8 cellular contexts compared by ENCODE assay signal in genomic region chr1:38815903-38816627, GRCh38. TPM values are rescaled to one million over a fixed set of nuclear protein-coding genes. Genes with fewer than 3 reads are reported as not detected.
DNase-seq lines count a peak whose midpoint lies in the region; ATAC-seq, FAIRE-seq and TF ChIP-seq lines count a peak whose summit lies in the region.
"Had no signal": no experiment of that assay in that cellular context is flagged by ENCODE, and none has a peak within 500 bp of the region (broad histone marks: within the 10 kb centered on the region; RNA-seq: fewer than 3 reads in every experiment).

No MANE protein-coding gene starts in this region.

- no peak for TF ChIP-seq EP300 in H1 (IDR thresholded peaks at IDR 0.05; ENCODE audit: borderline replicate concordance in 1 of 2, low read depth in 2 of 2, low read length in 2 of 2)
- no peak for TF ChIP-seq EP300 in suprapubic skin (IDR thresholded peaks at IDR 0.05)

- no peak overlapping the region for H3K4ac ChIP-seq in H1 (replicated peaks; ENCODE audit: insufficient read length, low read depth, low read length)

- no peak overlapping the region for H3K27ac ChIP-seq in H1 (ENCODE audit: low read depth, low read length)
- no peak overlapping the region for H3K27ac ChIP-seq in suprapubic skin

- H3K23ac ChIP-seq in H1 (ENCODE audit: insufficient read length), result no peak overlapping the region

- peak overlapping the region; percentile 75; the same call in 1 of the 2 replicates for H2BK12ac ChIP-seq in H1 (ENCODE audit: low read depth, low read length)

- H3K18ac ChIP-seq in H1 (ENCODE audit: extremely low read depth, low read length), result 0 out of 2 replicates have a peak overlapping the region, but pooled peaks have one; percentile 32

- CTCF ChIA-PET in H1 (lab: Charles Lee; ENCODE audit: partially characterized antibody), result interaction anchor here (1.1 to 3.1 kb wide), 6 partner anchors 8 to 744 kb away, joined by 3 to 13 read pairs (median 4); no protein-coding TSS in a partner anchor

- H4K20me1 ChIP-seq in H1 (replicated peaks in 1 of 2; ENCODE audit: control insufficient read depth in 1 of 2, insufficient read depth in 2 of 2, low read length in 2 of 2), result no peaks in the 10 kb centered on the region

- no peak overlapping the region for H3K56ac ChIP-seq in H1 (replicated peaks; ENCODE audit: insufficient read length, low read depth, low read length)

- H3K4me3 ChIP-seq in NB4 (ENCODE audit: low read depth, low read length), result no peak overlapping the region
- no peak overlapping the region for H3K4me3 ChIP-seq in H1 (ENCODE audit: extremely low read depth in 1 of 4, insufficient read depth in 2 of 4, low read depth in 3 of 4, low read length in 4 of 4)
- no peak overlapping the region for H3K4me3 ChIP-seq in suprapubic skin

- H3K36me3 ChIP-seq in H1 (ENCODE audit: control insufficient read depth in 2 of 4, insufficient read depth in 4 of 4, low read length in 3 of 4) (no peaks in the 10 kb centered on the region), suprapubic skin (no peaks in the 10 kb centered on the region)

- H4K8ac ChIP-seq in H1 (ENCODE audit: extremely low read depth, insufficient read depth, low read length), result no peak overlapping the region

- no peak for FAIRE-seq in H1 (lab: Jason Lieb, UNC)
- FAIRE-seq: endometrium had no signal

- POLR2A ChIA-PET in H1 (lab: Charles Lee; ENCODE audit: partially characterized antibody), result interaction anchor here (1.0 kb wide), 1 partner anchor 14 kb away, joined by 4 read pairs; no protein-coding TSS in a partner anchor

- H3K9me3 ChIP-seq in H1 (ENCODE audit: insufficient read depth in 2 of 2, low read depth in 1 of 2, low read length in 1 of 2) (peaks cover 0 to 4% of the 10 kb centered on the region in 2 experiments; a peak in 2 of 4 replicates), suprapubic skin (no peaks in the 10 kb centered on the region)

- peaks cover 2 to 6% (median 3%) of the 10 kb centered on the region in 4 experiments; a peak in 4 of 7 replicates for H3K4me1 ChIP-seq in H1 (replicated peaks in 1 of 4; ENCODE audit: control insufficient read depth in 3 of 4, insufficient read depth in 4 of 4, low read length in 3 of 4)
- H3K4me1 ChIP-seq in suprapubic skin, result peaks cover 21% of the 10 kb centered on the region

- no peak overlapping the region for H3K14ac ChIP-seq in H1 (ENCODE audit: insufficient read length)

- peak overlapping the region in 1 of 2 experiments; percentile 34; a peak in 2 of 4 replicates for H3K4me2 ChIP-seq in H1 (ENCODE audit: insufficient read depth in 1 of 2, low read depth in 2 of 2, low read length in 2 of 2)

- no peaks in the 10 kb centered on the region for H3K79me2 ChIP-seq in H1 (ENCODE audit: control insufficient read depth in 1 of 2, insufficient read depth in 2 of 2, low read length in 2 of 2)

- H2BK120ac ChIP-seq in H1 (replicated peaks; ENCODE audit: low read depth, low read length), result no peak overlapping the region

- ATAC-seq in GM18520 (IDR thresholded peaks at IDR 0.05; ENCODE audit: unreplicated experiment), result peak; percentile 41
- peak; percentile 77 for ATAC-seq in GM21786 (IDR thresholded peaks at IDR 0.05; ENCODE audit: unreplicated experiment)
- ATAC-seq in omental fat pad (ENCODE audit: low FRiP score), result no peak

- no peak overlapping the region for H4K5ac ChIP-seq in H1 (ENCODE audit: insufficient read length, low read depth, low read length)

- no peak overlapping the region for H2AK5ac ChIP-seq in H1 (ENCODE audit: low read depth, low read length)

- peaks cover 4% of the 10 kb centered on the region; the same call in 1 of the 2 replicates for H3K23me2 ChIP-seq in H1 (ENCODE audit: low read depth, low read length)

- peak; percentile 78 for DNase-seq in NB4 (ENCODE audit: low read depth)
- no peak for DNase-seq in H1 (ENCODE audit: low read depth in 1 of 2, low spot score in 2 of 2)
- DNase-seq in NCI-H748 treated with DMSO at 0.1 percent for 48 hours (lab: John Stamatoyannopoulos, UW), result no peak
- DNase-seq in suprapubic skin (ENCODE audit: low spot score in 2 of 2), result no peak
- DNase-seq in omental fat pad (ENCODE audit: low spot score), result no peak

- no peak overlapping the region for H3K9ac ChIP-seq in H1 (replicated peaks in 1 of 4; ENCODE audit: extremely low read depth in 1 of 4, low read depth in 3 of 4, low read length in 3 of 4)

- H3K27me3 ChIP-seq in H1 (replicated peaks in 1 of 4; ENCODE audit: control insufficient read depth in 3 of 4, extremely low read depth in 1 of 4, insufficient read depth in 3 of 4, low read length in 3 of 4) (peaks cover 6 to 43% (median 26%) of the 10 kb centered on the region in 4 experiments), suprapubic skin (peaks cover 78% of the 10 kb centered on the region)

- H2AFZ ChIP-seq in H1 (ENCODE audit: low read length), result no peak overlapping the region

- no peak overlapping the region for H2BK20ac ChIP-seq in H1 (ENCODE audit: low read length)

- no peaks in the 10 kb centered on the region for H3K79me1 ChIP-seq in H1 (ENCODE audit: low read depth, low read length)

- peak overlapping the region; percentile 81; the same call in 1 of the 2 replicates for H2BK15ac ChIP-seq in H1 (ENCODE audit: low read length)

- H2BK5ac ChIP-seq in H1 (ENCODE audit: low read depth, low read length), result 0 out of 2 replicates have a peak overlapping the region, but pooled peaks have one; percentile 52

- TF ChIP-seq CTCF in NB4 (IDR thresholded peaks at IDR 0.05; ENCODE audit: low read depth, low read length), result no peak
- TF ChIP-seq CTCF in H1 (IDR thresholded peaks at IDR 0.05; ENCODE audit: control extremely low read depth in 1 of 3, insufficient read depth in 1 of 3, low read depth in 1 of 3, low read length in 3 of 3), result peak in 1 of 3 experiments; percentile 5; a peak in 1 of 4 replicates
- TF ChIP-seq CTCF in suprapubic skin (IDR thresholded peaks at IDR 0.05), result no peak
- TF ChIP-seq CTCF in omental fat pad (IDR thresholded peaks at IDR 0.05), result no peak

- WGBS in H1 (ENCODE audit: extremely low coverage in 1 of 2, insufficient coverage in 1 of 2, insufficient read length in 1 of 2, insufficient replicate concordance in 2 of 2, low coverage in 1 of 2, low lambda C conversion rate in 2 of 2, missing lambda C conversion rate in 1 of 2), 2 experiments, result 65% methylated on average over 35 of the region's 36 CpGs; no CpG with 5 or more reads in 1 of the 2 experiments
- 17% methylated on average over 15 of the region's 36 CpGs for WGBS in suprapubic skin

- TF ChIP-seq POLR2A in NB4 (IDR thresholded peaks at IDR 0.05; ENCODE audit: extremely low read depth, insufficient read length) (no peak), H1 (IDR thresholded peaks at IDR 0.05; ENCODE audit: control extremely low read depth in 1 of 2, low read depth in 2 of 2, low read length in 2 of 2) (no peak), suprapubic skin (IDR thresholded peaks at IDR 0.05) (no peak)

- no peak overlapping the region for H4K91ac ChIP-seq in H1 (replicated peaks; ENCODE audit: insufficient read length, low read length)

- TF ChIP-seq RAD21 in H1 (IDR thresholded peaks at IDR 0.05 in 1 of 2, conservative IDR thresholded peaks at IDR 0.05 in 1 of 2; ENCODE audit: low read depth in 2 of 2, low read length in 2 of 2), result no peak

TF ChIP-seq in H1, 55 proteins besides CTCF, POLR2A, EP300 and RAD21 (continues in another document):
- TF ChIP-seq CBX8 (IDR thresholded peaks at IDR 0.05; ENCODE audit: borderline replicate concordance, low read depth, low read length) (no peak), PHF8 (conservative IDR thresholded peaks at IDR 0.05; ENCODE audit: low read depth, low read length) (no peak), RNF2 (IDR thresholded peaks at IDR 0.05; ENCODE audit: borderline replicate concordance, low read depth, low read length, missing control alignments, poor library complexity, severe bottlenecking) (no peak), KDM5A (IDR thresholded peaks at IDR 0.05; ENCODE audit: low read length) (no peak), FOSL1 (IDR thresholded peaks at IDR 0.05; ENCODE audit: insufficient read depth, low read depth, low read length) (no peak), CHD2 (IDR thresholded peaks at IDR 0.05; ENCODE audit: low read length) (no peak), YY1 (IDR thresholded peaks at IDR 0.05; ENCODE audit: low read depth, low read length) (no peak), SP4 (IDR thresholded peaks at IDR 0.05; ENCODE audit: low read length) (no peak), CTBP2 (IDR thresholded peaks at IDR 0.05; ENCODE audit: borderline replicate concordance, insufficient read depth, insufficient read length, low read length) (no peak), TCF12 (IDR thresholded peaks at IDR 0.05; ENCODE audit: low read depth, low read length) (no peak), HDAC2 (IDR thresholded peaks at IDR 0.05; ENCODE audit: borderline replicate concordance in 1 of 2, low read depth in 2 of 2, low read length in 2 of 2) (no peak), SP2 (IDR thresholded peaks at IDR 0.05; ENCODE audit: low read length) (no peak), BRCA1 (IDR thresholded peaks at IDR 0.05; ENCODE audit: low read depth, low read length) (no peak), GTF2F1 (IDR thresholded peaks at IDR 0.05; ENCODE audit: borderline replicate concordance, low read depth, low read length) (no peak)

RNA-seq across cellular contexts. Expression of gene RRAGC, which starts 43.5 kb away (rescaled TPM):
- total RNA-seq in H1 (2021; fragmentation: NEBNext Ultra II Directional; extraction: Animal tissue kit (Norgen Biotek cat#: 25700)), result 16.5 and 18.1 TPM in 2 replicates
- 6.2 and 12.0 TPM in 2 replicates for polyA plus RNA-seq in H1 (2011; rRNA removed)
- polyA plus RNA-seq in H1 (2011; cell fraction: cytosol; rRNA removed), result 6.3 TPM
- 1.7 TPM for polyA plus RNA-seq in H1 (2011; cell fraction: nucleus; rRNA removed)
- 10.0 to 14.8 TPM (median 10.9 TPM) in 4 replicates for polyA plus RNA-seq in H1 (2012, experiment 1 of 2)
- polyA plus RNA-seq in H1 (2012, experiment 2 of 2), result 3.5 TPM
- 11.7 TPM for polyA plus RNA-seq in H1 (2013, experiment 1 of 2)
- 13.3 TPM for polyA plus RNA-seq in H1 (2013, experiment 2 of 2)
- 5.2 and 6.1 TPM in 2 replicates for polyA minus RNA-seq in H1 (2011; rRNA and poly(A)+ RNA removed)
- 4.9 TPM for polyA minus RNA-seq in H1 (2011; cell fraction: cytosol; rRNA and poly(A)+ RNA removed)
- 3.2 TPM for polyA minus RNA-seq in H1 (2011; cell fraction: nucleus; rRNA and poly(A)+ RNA removed)
- 10 to 100 TPM; 18.3 to 25.3 (median 20.4) TPM for total RNA-seq in suprapubic skin
- total RNA-seq in omental fat pad, result 10 to 100 TPM; 29.6 to 57.7 (median 39.4) TPM

RNA-seq across cellular contexts. Expression of gene MYCBP, which starts 57.1 kb away (rescaled TPM):
- 36.8 and 38.2 TPM in 2 replicates for total RNA-seq in H1 (2021; fragmentation: NEBNext Ultra II Directional; extraction: Animal tissue kit (Norgen Biotek cat#: 25700))
- polyA plus RNA-seq in H1 (2011; rRNA removed), result 13.0 and 22.4 TPM in 2 replicates
- 16.4 TPM for polyA plus RNA-seq in H1 (2011; cell fraction: cytosol; rRNA removed)
- 5.4 TPM for polyA plus RNA-seq in H1 (2011; cell fraction: nucleus; rRNA removed)
- 14.2 to 19.4 TPM (median 16.0 TPM) in 4 replicates for polyA plus RNA-seq in H1 (2012, experiment 1 of 2)
- polyA plus RNA-seq in H1 (2012, experiment 2 of 2), result 7.4 TPM
- 40.9 TPM for polyA plus RNA-seq in H1 (2013, experiment 1 of 2)
- polyA plus RNA-seq in H1 (2013, experiment 2 of 2), result 40.7 TPM
- polyA minus RNA-seq in H1 (2011; rRNA and poly(A)+ RNA removed), result 13.4 and 15.4 TPM in 2 replicates
- 10.9 TPM for polyA minus RNA-seq in H1 (2011; cell fraction: cytosol; rRNA and poly(A)+ RNA removed)
- polyA minus RNA-seq in H1 (2011; cell fraction: nucleus; rRNA and poly(A)+ RNA removed), result 3.5 TPM
- total RNA-seq in suprapubic skin (10 to 100 TPM in 3 of 4 donors, 1 to 10 TPM in 1; 6.9 to 21.2 (median 19.7) TPM), omental fat pad (10 to 100 TPM in 2 of 4 donors, 1 to 10 TPM in 2; 5.8 to 17.0 (median 9.3) TPM)
